In the genomic region with DNA sequence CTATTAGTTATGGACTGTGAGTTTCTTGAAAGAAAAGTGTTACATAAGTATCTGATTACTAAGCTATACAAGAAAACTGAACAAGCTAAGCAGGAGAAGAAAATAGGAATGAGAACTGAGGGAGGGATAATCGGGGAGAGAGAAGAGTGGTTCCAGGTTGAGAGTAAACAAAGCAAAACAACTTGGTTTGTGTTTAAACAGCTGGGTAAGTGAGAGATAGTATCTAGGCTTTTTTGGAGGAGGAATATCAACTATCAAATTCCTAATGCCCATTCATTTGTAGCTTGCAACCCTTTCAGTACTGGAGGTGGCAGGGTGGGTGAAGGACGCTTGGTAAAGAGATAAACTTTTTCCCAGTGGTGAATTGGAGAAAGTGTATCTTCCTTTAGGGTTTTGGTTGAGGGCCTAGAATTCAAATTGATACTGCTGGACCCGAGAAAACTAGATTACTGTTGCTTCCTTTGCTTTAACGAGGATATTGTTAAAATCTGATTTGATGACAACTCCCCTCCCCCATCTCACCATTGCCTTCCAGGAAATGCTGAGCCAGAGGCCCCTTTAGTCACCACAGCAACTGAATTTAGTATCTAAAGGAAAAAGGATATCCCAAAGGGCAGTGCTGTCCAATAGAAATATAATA, we compare ENCODE assay signal across 8 cellular contexts. TPM values are rescaled to one million over a fixed set of nuclear protein-coding genes. Genes with fewer than 3 reads are reported as not detected.
DNase-seq lines count a peak whose midpoint lies in the region; ATAC-seq and TF ChIP-seq lines count a peak whose summit lies in the region.

No MANE protein-coding gene starts in this region.

- peak overlapping the region; percentile 7; the same call in 1 of the 2 replicates for H3K9ac ChIP-seq in GM23248
- no peak overlapping the region for H3K9ac ChIP-seq in MM.1S (ENCODE audit: low read length)

- H3K27ac ChIP-seq in GM23248 (peak overlapping the region; percentile 51), MM.1S (ENCODE audit: low read length) (no peak overlapping the region)

- H3K79me2 ChIP-seq in GM23248 (ENCODE audit: insufficient read depth) (peaks cover 29% of the 10 kb centered on the region), MM.1S (ENCODE audit: low read length) (0 out of 2 replicates have a peak, but pooled peaks cover 4% of the 10 kb centered on the region)

- no peak for TF ChIP-seq POLR2A in lower leg skin (IDR thresholded peaks at IDR 0.05)

- no peak for TF ChIP-seq CTCF in MM.1S (IDR thresholded peaks at IDR 0.05; ENCODE audit: low read length)
- TF ChIP-seq CTCF in lower leg skin (IDR thresholded peaks at IDR 0.05), result no peak

- H3K27me3 ChIP-seq in GM23248 (replicated peaks; ENCODE audit: insufficient read depth), result no peaks in the 10 kb centered on the region
- H3K27me3 ChIP-seq in MM.1S (replicated peaks; ENCODE audit: insufficient read depth, low read length), result no peaks in the 10 kb centered on the region

- ATAC-seq in HG02852 (IDR thresholded peaks at IDR 0.05; ENCODE audit: unreplicated experiment), result no peak

- H3K4me1 ChIP-seq in GM23248 (ENCODE audit: insufficient read depth) (peaks cover 11% of the 10 kb centered on the region), MM.1S (ENCODE audit: low read length) (peaks cover 13% of the 10 kb centered on the region)

- in situ Hi-C loops in GM23248 (cut with MboI), result no loop called here

- intact Hi-C loops in lower leg skin (cut with DNase I; ENCODE audit: low total_unique reads), result loop anchor here (10.0 kb wide), 1 partner anchor 57 kb away; no protein-coding TSS in a partner anchor

- no peaks in the 10 kb centered on the region for H3K9me3 ChIP-seq in GM23248 (ENCODE audit: low read depth)
- no peaks in the 10 kb centered on the region for H3K9me3 ChIP-seq in MM.1S (replicated peaks; ENCODE audit: insufficient read depth, low read length)

- H3F3A ChIP-seq in GM23248 (ENCODE audit: insufficient read depth) (peaks cover 22% of the 10 kb centered on the region), MM.1S (ENCODE audit: insufficient read depth, low read length) (no peaks in the 10 kb centered on the region)

- H3K36me3 ChIP-seq in GM23248 (ENCODE audit: low read depth), result peaks cover 4% of the 10 kb centered on the region
- no peaks in the 10 kb centered on the region for H3K36me3 ChIP-seq in MM.1S (replicated peaks; ENCODE audit: insufficient read depth, low read length)

- H3K4me2 ChIP-seq in GM23248 (ENCODE audit: unreplicated experiment) (peak overlapping the region; percentile 13), MM.1S (ENCODE audit: low read depth, low read length) (no peak overlapping the region)

- H3K4me3 ChIP-seq in GM23248, result 0 out of 2 replicates have a peak overlapping the region, but pooled peaks have one; percentile 8
- no peak overlapping the region for H3K4me3 ChIP-seq in skeletal muscle cell (ENCODE audit: low read depth, low read length)
- H3K4me3 ChIP-seq in MM.1S (ENCODE audit: low read length), result no peak overlapping the region
- no peak overlapping the region for H3K4me3 ChIP-seq in lower leg skin (ENCODE audit: low read depth, poor library complexity, severe bottlenecking)

- H3K9me2 ChIP-seq in GM23248 (ENCODE audit: insufficient read depth) (no peaks in the 10 kb centered on the region), MM.1S (replicated peaks; ENCODE audit: insufficient read depth, low read length) (no peaks in the 10 kb centered on the region)

- 27 to 35% methylated on average over 4 of the region's 4 CpGs for WGBS in GM23248 (ENCODE audit: low coverage in 1 of 2, low lambda C conversion rate in 2 of 2, missing lambda C conversion rate in 2 of 2), 2 experiments
- WGBS in lower leg skin, 2 donors, result 20 to 27% methylated on average over 4 of the region's 4 CpGs

- DNase-seq in GM23248 (peak; percentile 58), NCI-H2196 (lab: John Stamatoyannopoulos, UW; ENCODE audit: unreplicated experiment) (peak; percentile 45), dermis microvascular lymphatic vessel endothelial cell (ENCODE audit: low read depth in 2 of 2) (peak; percentile 59 to 64), skeletal muscle cell (ENCODE audit: low read depth) (peak; percentile 36), MM.1S (no peak), GM19240 (ENCODE audit: insufficient read length, low spot score) (no peak), lower leg skin (ENCODE audit: low spot score in 2 of 2) (no peak)

- H2AFZ ChIP-seq in GM23248 (peak overlapping the region; percentile 82), MM.1S (ENCODE audit: low read length) (no peak overlapping the region)

- no peaks in the 10 kb centered on the region for H4K20me1 ChIP-seq in GM23248 (ENCODE audit: insufficient read depth)
- no peaks in the 10 kb centered on the region for H4K20me1 ChIP-seq in MM.1S (ENCODE audit: insufficient read depth, low read length)

RNA-seq across cellular contexts. Expression of gene SLC2A3, which starts 2.0 kb away (rescaled TPM):
- total RNA-seq in GM23248 (2014; rRNA removed; shearing (Covaris generic)), result 72.5 and 73.7 TPM in 2 replicates
- 71.5 and 71.8 TPM in 2 replicates for polyA plus RNA-seq in GM23248 (2016; fragmentation: Nextera tagmentation; extraction: Ambion mirVana)
- total RNA-seq in dermis microvascular lymphatic vessel endothelial cell (27.4 and 34.1 TPM in 2 replicates), lower leg skin (10 to 100 TPM in 2 of 4 donors, 1 to 10 TPM in 2; 6.8 to 38.7 (median 11.3) TPM)

Comparison
In these comparisons a context has a peak if more than half of its experiments do, and no peak if none do; other contexts are left out.
1. DNase-seq: peak in GM23248 (single experiment), NCI-H2196 (single experiment), dermis microvascular lymphatic vessel endothelial cell (2 of 2) and skeletal muscle cell (single experiment); none in MM.1S (single experiment), GM19240 (single experiment) and lower leg skin (0 of 2).